In genomic region chr9:129027224-129027684, GRCh38 we compare ENCODE assay signal across 8 cellular contexts. TPM values are rescaled to one million over a fixed set of nuclear protein-coding genes. Genes with fewer than 3 reads are reported as not detected.
DNase-seq lines count a peak whose midpoint lies in the region; ATAC-seq, FAIRE-seq and TF ChIP-seq lines count a peak whose summit lies in the region.

No MANE protein-coding gene starts in this region.

- H3K27me3 ChIP-seq in ACC112 (ENCODE audit: insufficient read depth, low read length): no peaks in the 10 kb centered on the region
- H3K27me3 ChIP-seq in HAP-1 (ENCODE audit: low read depth): no peaks in the 10 kb centered on the region
- H3K27me3 ChIP-seq in astrocyte (ENCODE audit: insufficient read depth, low read length): no peaks in the 10 kb centered on the region
- no peaks in the 10 kb centered on the region for H3K27me3 ChIP-seq in lower lobe of right lung (ENCODE audit: low read depth)

- no peaks in the 10 kb centered on the region for H3K36me3 ChIP-seq in ACC112 (ENCODE audit: insufficient read depth, low read length)
- no peaks in the 10 kb centered on the region for H3K36me3 ChIP-seq in HAP-1 (replicated peaks)
- H3K36me3 ChIP-seq in astrocyte (ENCODE audit: insufficient read depth, low read length): no peaks in the 10 kb centered on the region
- no peaks in the 10 kb centered on the region for H3K36me3 ChIP-seq in lower lobe of right lung

- no peaks in the 10 kb centered on the region for H3K27me3 Mint-ChIP-seq in astrocyte (ENCODE audit: low read depth, unreplicated experiment)

- H3K4me1 ChIP-seq in ACC112 (ENCODE audit: control insufficient read depth, insufficient read depth, low read length, unreplicated experiment) (peaks cover 16% of the 10 kb centered on the region), HAP-1 (peaks cover 5% of the 10 kb centered on the region), astrocyte (ENCODE audit: insufficient read depth, low read length) (peaks cover 22% of the 10 kb centered on the region), lower lobe of right lung (peaks cover 23% of the 10 kb centered on the region)

- no peak for TF ChIP-seq CTCF in astrocyte (IDR thresholded peaks at IDR 0.05; ENCODE audit: insufficient read depth, low read depth, low read length)
- TF ChIP-seq CTCF in lower lobe of right lung (IDR thresholded peaks at IDR 0.05): no peak

- H4K20me1 ChIP-seq in astrocyte (ENCODE audit: insufficient read depth, low read length): peaks cover 24% of the 10 kb centered on the region

- H3K9me3 ChIP-seq in HAP-1: no peaks in the 10 kb centered on the region
- no peaks in the 10 kb centered on the region for H3K9me3 ChIP-seq in astrocyte (ENCODE audit: insufficient read depth, low read depth, low read length)
- no peaks in the 10 kb centered on the region for H3K9me3 ChIP-seq in lower lobe of right lung

- in situ Hi-C loops in HAP-1 (cut with MboI; ENCODE audit: low sequenced_read_pairs): no loop called here

- H2AFZ ChIP-seq in ACC112 (ENCODE audit: low read length, unreplicated experiment): peak overlapping the region; percentile 85
- peak overlapping the region; percentile 83 for H2AFZ ChIP-seq in astrocyte (ENCODE audit: low read depth, low read length)

- H3K9ac ChIP-seq in astrocyte (ENCODE audit: low read length): peak overlapping the region; percentile 78

- no peak for ATAC-seq in lower lobe of right lung

- intact Hi-C loops in lower lobe of right lung (cut with DNase I): no loop called here

- FAIRE-seq in astrocyte (lab: Jason Lieb, UNC) (no peak), GM19239 (lab: Jason Lieb, UNC) (no peak)

- H3K36me3 Mint-ChIP-seq in astrocyte (ENCODE audit: low read depth, unreplicated experiment): no peaks in the 10 kb centered on the region

- H3K79me2 ChIP-seq in ACC112 (ENCODE audit: control insufficient read depth, insufficient read depth, low read length, unreplicated experiment) (peaks cover 16% of the 10 kb centered on the region), astrocyte (ENCODE audit: insufficient read depth, low read length) (peaks cover 31% of the 10 kb centered on the region)

- H3K4me2 ChIP-seq in astrocyte (ENCODE audit: low read length): peak overlapping the region; percentile 97

- peaks cover 11% of the 10 kb centered on the region for H3K4me1 Mint-ChIP-seq in astrocyte (ENCODE audit: low read depth, unreplicated experiment)

- H3K27ac Mint-ChIP-seq in astrocyte (ENCODE audit: unreplicated experiment): no peak overlapping the region

- H3K9me3 Mint-ChIP-seq in astrocyte (ENCODE audit: unreplicated experiment): no peaks in the 10 kb centered on the region

- H3K4me3 ChIP-seq in ACC112 (ENCODE audit: low read depth, low read length): peak overlapping the region; percentile 95
- H3K4me3 ChIP-seq in HAP-1: peak overlapping the region; percentile 64
- H3K4me3 ChIP-seq in astrocyte (ENCODE audit: insufficient read depth, low read depth, low read length): peak overlapping the region; percentile 69
- peak overlapping the region; percentile 91 for H3K4me3 ChIP-seq in lower lobe of right lung

- DNase-seq in HAP-1 (ENCODE audit: low spot score in 2 of 2): no peak
- DNase-seq in astrocyte (ENCODE audit: low read depth): no peak
- DNase-seq in lower lobe of right lung: no peak
- DNase-seq in NCI-H2196 (lab: John Stamatoyannopoulos, UW; ENCODE audit: unreplicated experiment): no peak
- DNase-seq in NCI-H774 (lab: John Stamatoyannopoulos, UW): no peak
- DNase-seq in hypothalamus (lab: John Stamatoyannopoulos, UW): no peak
- no peak for DNase-seq in GM19239 (ENCODE audit: insufficient read length, low spot score)

- H3K4me3 Mint-ChIP-seq in astrocyte (ENCODE audit: unreplicated experiment): peak overlapping the region; percentile 86

- no peak overlapping the region for H3K27ac ChIP-seq in ACC112 (ENCODE audit: low read depth, low read length)
- H3K27ac ChIP-seq in astrocyte (ENCODE audit: low read depth, low read length): no peak overlapping the region
- peak overlapping the region; percentile 78 for H3K27ac ChIP-seq in lower lobe of right lung

RNA-seq across cellular contexts. Expression of gene SH3GLB2, which starts 0.9 kb away (rescaled TPM):
- total RNA-seq in astrocyte (35.0 and 38.0 TPM in 2 replicates), lower lobe of right lung (94.7 TPM)

RNA-seq across cellular contexts. Expression of gene MIGA2, which starts 9.2 kb away (rescaled TPM):
- total RNA-seq in astrocyte (23.1 and 23.8 TPM in 2 replicates), lower lobe of right lung (21.2 TPM)

RNA-seq across cellular contexts. Expression of gene DOLPP1, which starts 53.7 kb away (rescaled TPM):
- total RNA-seq in astrocyte: 14.9 and 17.9 TPM in 2 replicates
- total RNA-seq in lower lobe of right lung: 9.5 TPM
